Comparison of ENCODE assay signal across 15 cellular contexts in genomic region chr5:135207866-135208265, GRCh38.
A peak's percentile ranks its signal among the peaks of the same experiment; 100 is the strongest.
DNase-seq lines count a peak whose midpoint lies in the region; ATAC-seq and TF ChIP-seq lines count a peak whose summit lies in the region.
"Had no signal": no experiment of that assay in that cellular context is flagged by ENCODE, and none has a peak within 500 bp of the region (broad histone marks: within the 10 kb centered on the region; RNA-seq: fewer than 3 reads in every experiment).

No MANE protein-coding gene starts in this region.

- H3K27ac ChIP-seq in IMR-90 (ENCODE audit: insufficient read depth, low read length) (peak overlapping the region; percentile 80), endodermal cell (ENCODE audit: low read depth, low read length) (no peak overlapping the region), upper lobe of right lung (no peak overlapping the region), mesendoderm (ENCODE audit: low read depth, low read length) (no peak overlapping the region)
- H3K27ac ChIP-seq: HL-60 had no signal

- H4K20me1 ChIP-seq in IMR-90 (ENCODE audit: insufficient read depth, low read length): no peaks in the 10 kb centered on the region

- intact Hi-C loops in IMR-90 (cut with micrococcal nuclease) (loop anchor here (1.0 to 10.0 kb wide), 5 partner anchors 57 to 227 kb away; partner anchors contain the start of gene PITX1), upper lobe of right lung (cut with DNase I) (no loop called here)

- H3K9me1 ChIP-seq in IMR-90 (ENCODE audit: insufficient read depth, low read length): peaks cover 40% of the 10 kb centered on the region

- H3K4me1 Mint-ChIP-seq in endodermal cell (peaks cover 1% of the 10 kb centered on the region), osteocyte (ENCODE audit: unreplicated experiment) (peaks cover 15% of the 10 kb centered on the region)

- H4K5ac ChIP-seq in IMR-90 (ENCODE audit: low read depth, low read length) (peak overlapping the region; percentile 74), mesendoderm (ENCODE audit: low read length) (no peak overlapping the region)

- H3K36me3 ChIP-seq in IMR-90 (ENCODE audit: control insufficient read depth, insufficient read depth, low read length) (no peaks in the 10 kb centered on the region), endodermal cell (ENCODE audit: control insufficient read depth, insufficient read depth, low read length) (no peaks in the 10 kb centered on the region), upper lobe of right lung (no peaks in the 10 kb centered on the region), mesendoderm (ENCODE audit: control insufficient read depth, insufficient read depth, low read length) (no peaks in the 10 kb centered on the region)
- H3K36me3 ChIP-seq: BE2C had no signal

- H3K4ac ChIP-seq in IMR-90 (ENCODE audit: low read depth, low read length) (peak overlapping the region; percentile 97), mesendoderm (ENCODE audit: low read depth, low read length) (no peak overlapping the region)

- H2AFZ ChIP-seq in IMR-90 (replicated peaks; ENCODE audit: low read length, poor library complexity): peak overlapping the region; percentile 62

- TF ChIP-seq RAD21 in IMR-90 (IDR thresholded peaks at IDR 0.05; ENCODE audit: low read length): no peak

- H3K4me2 ChIP-seq in IMR-90 (ENCODE audit: low read depth, low read length): no peak overlapping the region; the same call in 1 of the 2 replicates
- no peak overlapping the region for H3K4me2 ChIP-seq in mesendoderm (ENCODE audit: low read length)

- ATAC-seq in IMR-90 (ENCODE audit: low read depth): no peak
- no peak for ATAC-seq in upper lobe of right lung
- no peak for ATAC-seq in HG03045 (IDR thresholded peaks at IDR 0.05; ENCODE audit: unreplicated experiment)

- H3K9ac ChIP-seq in IMR-90 (ENCODE audit: low read depth, low read length): no peak overlapping the region
- no peak overlapping the region for H3K9ac ChIP-seq in endodermal cell (ENCODE audit: extremely low read depth, low read length, poor library complexity, severe bottlenecking)
- no peak overlapping the region for H3K9ac ChIP-seq in mesendoderm (ENCODE audit: low read length)

- TF ChIP-seq CTCF in IMR-90 (conservative IDR thresholded peaks at IDR 0.05; ENCODE audit: low read depth, low read length) (no peak), endodermal cell (conservative IDR thresholded peaks at IDR 0.05) (no peak), osteocyte (IDR thresholded peaks at IDR 0.05) (no peak), upper lobe of right lung (IDR thresholded peaks at IDR 0.05) (no peak)

- H3K4me1 ChIP-seq in IMR-90 (ENCODE audit: control insufficient read depth, insufficient read depth, low read length): peaks cover 40% of the 10 kb centered on the region
- H3K4me1 ChIP-seq in endodermal cell (ENCODE audit: control insufficient read depth, insufficient read depth, low read length): no peaks in the 10 kb centered on the region
- H3K4me1 ChIP-seq in upper lobe of right lung: peaks cover 8% of the 10 kb centered on the region
- H3K4me1 ChIP-seq in mesendoderm (ENCODE audit: control insufficient read depth, low read depth, low read length): peaks cover 2% of the 10 kb centered on the region

- H3K56ac ChIP-seq in IMR-90 (ENCODE audit: extremely low read depth, insufficient read depth, low read length) (peak overlapping the region; percentile 92; the same call in 1 of the 2 replicates), mesendoderm (ENCODE audit: low read length) (no peak overlapping the region)

- peak overlapping the region; percentile 97 for H2BK20ac ChIP-seq in IMR-90 (ENCODE audit: low read depth, low read length)

- no peak for DNase-seq in IMR-90
- peak; percentile 35 for DNase-seq in endodermal cell
- peak; percentile 36 for DNase-seq in osteocyte (ENCODE audit: extremely low spot score, unreplicated experiment)
- peak; percentile 6 for DNase-seq in upper lobe of right lung
- no peak for DNase-seq in ecto neural progenitor cell (ENCODE audit: low spot score)
- no peak for DNase-seq in mesendoderm
- DNase-seq: BE2C; Calu3; CD4-positive, alpha-beta memory T cell; H7; NCI-H1417; NCI-H1930; NCI-H510A treated with DMSO at 0.1 percent for 48 hours had no signal

- CTCF ChIA-PET in IMR-90 (lab: Yijun Ruan, JAX): interaction anchor here (1.2 to 2.4 kb wide), 3 partner anchors 14 to 73 kb away, joined by 3 to 9 read pairs (median 5); no protein-coding TSS in a partner anchor

- POLR2A ChIA-PET in IMR-90 (lab: Charles Lee; ENCODE audit: unreplicated experiment): no interaction called here

- H3K14ac ChIP-seq in IMR-90 (replicated peaks; ENCODE audit: low read depth, low read length): peak overlapping the region; percentile 93

- dilution Hi-C loops in IMR-90 (cut with HindIII; ENCODE audit: low sequenced_read_pairs, unreplicated experiment): no loop called here

- H2AK9ac ChIP-seq in IMR-90 (replicated peaks; ENCODE audit: low read depth, low read length, poor library complexity): peak overlapping the region; percentile 68

- in situ Hi-C loops in IMR-90 (cut with MboI; ENCODE audit: low sequenced_read_pairs): no loop called here

- H4K91ac ChIP-seq in IMR-90 (ENCODE audit: insufficient read depth, low read depth, low read length): peak overlapping the region; percentile 93

- H3K79me1 ChIP-seq in IMR-90 (ENCODE audit: low read depth in 1 of 2, low read length in 2 of 2) (peaks cover 3 to 33% of the 10 kb centered on the region in 2 experiments; a peak in 3 of 4 replicates), mesendoderm (ENCODE audit: low read length) (no peaks in the 10 kb centered on the region)

- BruUV-seq in IMR-90 (replicated peaks; lab: Mats Ljungman, UMichigan): no TSS peak

- H3K9me3 Mint-ChIP-seq in endodermal cell: peaks cover 12% of the 10 kb centered on the region
- peaks cover 10% of the 10 kb centered on the region for H3K9me3 Mint-ChIP-seq in osteocyte (ENCODE audit: unreplicated experiment)

- H3K4me3 ChIP-seq in IMR-90 (ENCODE audit: insufficient read depth, low read depth, low read length) (no peak overlapping the region), endodermal cell (ENCODE audit: low read length) (no peak overlapping the region), upper lobe of right lung (no peak overlapping the region), mesendoderm (ENCODE audit: low read length) (no peak overlapping the region)

- H3K27me3 ChIP-seq in IMR-90 (ENCODE audit: control insufficient read depth, insufficient read depth, low read length) (no peaks in the 10 kb centered on the region), endodermal cell (ENCODE audit: control insufficient read depth, insufficient read depth, low read length, poor library complexity, severe bottlenecking) (no peaks in the 10 kb centered on the region), upper lobe of right lung (peaks cover 3% of the 10 kb centered on the region), mesendoderm (ENCODE audit: insufficient read depth, low read length, poor library complexity) (no peaks in the 10 kb centered on the region)
- H3K27me3 ChIP-seq: BE2C had no signal

- H3K18ac ChIP-seq in IMR-90 (ENCODE audit: low read depth, low read length) (peak overlapping the region; percentile 84), mesendoderm (ENCODE audit: low read length) (no peak overlapping the region)

- H3K9me3 ChIP-seq in IMR-90 (ENCODE audit: control insufficient read depth, insufficient read depth, low read length) (no peaks in the 10 kb centered on the region; the same call in 1 of the 2 replicates), endodermal cell (ENCODE audit: control insufficient read depth, low read length) (peaks cover 9% of the 10 kb centered on the region), upper lobe of right lung (peaks cover 6% of the 10 kb centered on the region)

- H2BK15ac ChIP-seq in IMR-90 (ENCODE audit: low read depth, low read length) (peak overlapping the region; percentile 95), mesendoderm (replicated peaks; ENCODE audit: low read depth) (no peak overlapping the region)

- H3K36me3 Mint-ChIP-seq in endodermal cell (ENCODE audit: low read depth) (no peaks in the 10 kb centered on the region), osteocyte (ENCODE audit: unreplicated experiment) (peaks cover 2% of the 10 kb centered on the region)

- TF ChIP-seq POLR2A in IMR-90 (IDR thresholded peaks at IDR 0.05; ENCODE audit: low read depth, low read length): no peak

- H2BK120ac ChIP-seq in IMR-90 (ENCODE audit: low read depth, low read length) (peak overlapping the region; percentile 98), mesendoderm (ENCODE audit: low read depth, low read length) (no peak overlapping the region)

- H2BK5ac ChIP-seq in IMR-90 (ENCODE audit: low read depth, low read length, poor library complexity, severe bottlenecking) (peak overlapping the region; percentile 90), mesendoderm (ENCODE audit: low read length) (no peak overlapping the region)

- H3K27me3 Mint-ChIP-seq in endodermal cell (ENCODE audit: insufficient read depth) (peaks cover 11% of the 10 kb centered on the region), osteocyte (ENCODE audit: unreplicated experiment) (peaks cover 2% of the 10 kb centered on the region)

- H3K4me3 Mint-ChIP-seq in endodermal cell (no peak overlapping the region), osteocyte (ENCODE audit: unreplicated experiment) (no peak overlapping the region)
- H3K4me3 Mint-ChIP-seq: CD4-positive, alpha-beta memory T cell had no signal

- H2AK5ac ChIP-seq in IMR-90 (ENCODE audit: low read depth, low read length) (peak overlapping the region; percentile 98), mesendoderm (ENCODE audit: low read length) (no peak overlapping the region)

- no peak overlapping the region for H3K27ac Mint-ChIP-seq in endodermal cell
- no peak overlapping the region for H3K27ac Mint-ChIP-seq in osteocyte (ENCODE audit: unreplicated experiment)
- H3K27ac Mint-ChIP-seq: CD4-positive, alpha-beta memory T cell had no signal

- no CpG with 5 or more reads among the region's 6 CpGs for WGBS in IMR-90 (ENCODE audit: extremely low coverage in 2 of 2, insufficient read length in 1 of 2), 2 experiments
- 86 to 90% methylated on average over 4 to 6 of the region's 6 CpGs for WGBS in endodermal cell (ENCODE audit: insufficient coverage in 1 of 2, insufficient read length in 1 of 2), 2 experiments
- WGBS in mesendoderm (ENCODE audit: extremely low coverage, insufficient coverage, low lambda C conversion rate): no CpG with 5 or more reads among the region's 6 CpGs

- no peaks in the 10 kb centered on the region for H3K79me2 ChIP-seq in mesendoderm (ENCODE audit: control insufficient read depth, insufficient read depth, low read length)

- H4K8ac ChIP-seq in IMR-90 (ENCODE audit: low read depth in 2 of 2, low read length in 2 of 2): peak overlapping the region; percentile 78 to 97
- no peak overlapping the region for H4K8ac ChIP-seq in mesendoderm (ENCODE audit: low read depth, low read length)

- H3K23ac ChIP-seq in IMR-90 (ENCODE audit: low read depth, low read length) (peak overlapping the region; percentile 89), mesendoderm (ENCODE audit: low read length) (no peak overlapping the region)

TF ChIP-seq in IMR-90, 13 proteins besides CTCF, POLR2A, EP300 and RAD21 (continues in another document):
- TF ChIP-seq CEBPB (IDR thresholded peaks at IDR 0.05; ENCODE audit: low read depth, low read length) (no peak), RFX5 (IDR thresholded peaks at IDR 0.05; ENCODE audit: low read depth, low read length) (no peak), MAZ (IDR thresholded peaks at IDR 0.05; ENCODE audit: borderline replicate concordance, low read depth, low read length) (no peak), BHLHE40 (IDR thresholded peaks at IDR 0.05; ENCODE audit: low read depth, low read length) (no peak)

Comparison
In these comparisons a context has a peak if more than half of its experiments do, and no peak if none do; other contexts are left out.
1. DNase-seq: peak in endodermal cell (single experiment), osteocyte (single experiment) and upper lobe of right lung (single experiment); none in IMR-90 (single experiment), ecto neural progenitor cell (single experiment) and mesendoderm (single experiment).